ENCODE assay signal across 18 cellular contexts in the genomic region with DNA sequence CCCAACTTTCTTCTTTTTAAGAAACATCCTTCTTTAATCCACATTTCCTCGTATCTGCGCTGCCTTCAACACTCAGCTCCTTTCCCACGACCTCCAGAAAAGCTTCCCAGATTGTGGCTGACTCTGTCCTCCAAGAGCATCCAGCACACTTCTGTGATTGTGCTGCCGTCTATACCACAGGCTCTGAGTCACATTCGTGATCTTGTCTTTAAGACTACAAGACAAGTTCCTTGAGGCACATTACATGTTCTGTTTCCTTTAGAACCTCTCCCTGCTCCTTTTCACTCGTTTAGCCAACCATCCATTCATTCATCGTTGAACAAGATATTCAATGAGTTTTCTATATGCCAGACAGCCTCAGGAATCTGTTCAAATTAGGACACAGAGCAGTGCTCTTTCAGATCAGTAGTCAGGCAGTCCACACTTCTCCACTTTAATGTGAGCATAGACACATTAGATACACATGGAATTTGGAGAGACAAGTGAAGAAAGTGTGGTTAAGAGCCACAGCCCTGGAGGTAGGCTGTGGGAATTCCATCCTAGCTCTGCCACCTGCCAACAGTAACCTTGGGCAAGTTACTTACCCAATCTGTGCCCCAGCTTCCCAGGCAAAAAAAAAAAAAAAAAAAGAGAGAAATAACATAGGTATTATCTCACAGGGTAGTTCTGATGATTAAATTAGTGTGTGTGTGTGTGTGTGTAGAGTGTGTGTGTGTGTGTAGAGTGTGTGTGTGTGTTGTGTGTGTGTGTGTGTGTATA. TPM values are rescaled to one million over a fixed set of nuclear protein-coding genes. Genes with fewer than 3 reads are reported as not detected.
A peak's percentile ranks its signal among the peaks of the same experiment; 100 is the strongest.
DNase-seq lines count a peak whose midpoint lies in the region; ATAC-seq and TF ChIP-seq lines count a peak whose summit lies in the region.
"Had no signal": no experiment of that assay in that cellular context is flagged by ENCODE, and none has a peak within 500 bp of the region (broad histone marks: within the 10 kb centered on the region; RNA-seq: fewer than 3 reads in every experiment).

No MANE protein-coding gene starts in this region.

- intact Hi-C loops in activated CD8-positive, alpha-beta T cell treated with anti-CD3 and anti-CD28 coated beads for 36 hours (cut with micrococcal nuclease) = no loop called here

- no peaks in the 10 kb centered on the region for H3K9me3 ChIP-seq in GM23248 (ENCODE audit: low read depth)
- H3K9me3 ChIP-seq: heart right ventricle, thyroid gland had no signal

- no peaks in the 10 kb centered on the region for H3K9me2 ChIP-seq in GM23248 (ENCODE audit: insufficient read depth)

- H3K9ac ChIP-seq in GM23248 = no peak overlapping the region

- H3K4me2 ChIP-seq in GM23248 (ENCODE audit: unreplicated experiment) = no peak overlapping the region

- no peak overlapping the region for H2AFZ ChIP-seq in GM23248

- in situ Hi-C loops in GM23248 (cut with MboI) = no loop called here

- no peaks in the 10 kb centered on the region for H4K20me1 ChIP-seq in GM23248 (ENCODE audit: insufficient read depth)

- POLR2A ChIA-PET in activated CD8-positive, alpha-beta T cell treated with anti-CD3 and anti-CD28 coated beads for 36 hours (lab: Charles Lee) = interaction anchor here (1.5 kb wide), 1 partner anchor 18 kb away, joined by 6 read pairs; no protein-coding TSS in a partner anchor

- H3K4me1 Mint-ChIP-seq in activated CD8-positive, alpha-beta T cell treated with anti-CD3 and anti-CD28 coated beads for 36 hours (ENCODE audit: low read depth) = peaks cover 35% of the 10 kb centered on the region

- H3F3A ChIP-seq in GM23248 (ENCODE audit: insufficient read depth) = no peaks in the 10 kb centered on the region

- H3K27ac Mint-ChIP-seq in activated CD8-positive, alpha-beta T cell treated with anti-CD3 and anti-CD28 coated beads for 36 hours = peak overlapping the region; percentile 88
- H3K27ac Mint-ChIP-seq: B cell had no signal

- H3K27ac ChIP-seq in GM23248 (no peak overlapping the region), foreskin keratinocyte (no peak overlapping the region)
- H3K27ac ChIP-seq: cardiac muscle cell, heart right ventricle, thyroid gland had no signal

- H3K4me3 Mint-ChIP-seq in activated CD8-positive, alpha-beta T cell treated with anti-CD3 and anti-CD28 coated beads for 36 hours = no peak overlapping the region
- H3K4me3 Mint-ChIP-seq: B cell, natural killer cell had no signal

- H3K36me3 Mint-ChIP-seq in activated CD8-positive, alpha-beta T cell treated with anti-CD3 and anti-CD28 coated beads for 36 hours (ENCODE audit: low read depth) = no peaks in the 10 kb centered on the region
- H3K36me3 Mint-ChIP-seq: natural killer cell had no signal

- no peaks in the 10 kb centered on the region for H3K36me3 ChIP-seq in GM23248 (ENCODE audit: low read depth)
- H3K36me3 ChIP-seq: cardiac muscle cell, heart right ventricle, thyroid gland had no signal

- WGBS in GM23248 (ENCODE audit: low coverage in 1 of 2, low lambda C conversion rate in 2 of 2, missing lambda C conversion rate in 2 of 2), 2 experiments = 59 to 69% methylated on average over 7 of the region's 7 CpGs

- peak; percentile 29 for DNase-seq in Daoy (ENCODE audit: low read depth)
- peak; percentile 24 for DNase-seq in GM23248
- DNase-seq in activated CD8-positive, alpha-beta T cell treated with anti-CD3 and anti-CD28 coated beads for 36 hours = no peak
- DNase-seq in foreskin keratinocyte = peak in 1 of 2 donors; percentile 48
- no peak for DNase-seq in mucosa of gallbladder (ENCODE audit: low spot score)
- DNase-seq: activated CD4-positive, alpha-beta T cell treated with anti-CD3 and anti-CD28 coated beads, Interleukin-2, amount 50 U/mL, for 48 hours; activated effector memory CD4-positive, alpha-beta T cell treated with anti-CD3 and anti-CD28 coated beads, Interleukin-2, amount 50 U/mL, for 16 hours; heart right ventricle; natural killer cell; NCI-H1092 treated with DMSO at 0.1 percent for 48 hours; NCI-H2107; PC-3; stimulated activated CD4-positive, alpha-beta T cell treated with anti-CD3 and anti-CD28 coated beads, Interleukin-4, amount 100 ng/mL, for 1 hour; thyroid gland had no signal

- peaks cover 7% of the 10 kb centered on the region; the same call in 1 of the 2 replicates for H3K4me1 ChIP-seq in GM23248 (ENCODE audit: insufficient read depth)
- H3K4me1 ChIP-seq in foreskin keratinocyte = peaks cover 8% of the 10 kb centered on the region
- H3K4me1 ChIP-seq: thyroid gland had no signal

- no peaks in the 10 kb centered on the region for H3K27me3 ChIP-seq in GM23248 (replicated peaks; ENCODE audit: insufficient read depth)
- peaks cover 13% of the 10 kb centered on the region for H3K27me3 ChIP-seq in foreskin keratinocyte
- H3K27me3 ChIP-seq: cardiac muscle cell, thyroid gland had no signal

- no peaks in the 10 kb centered on the region for H3K9me3 Mint-ChIP-seq in activated CD8-positive, alpha-beta T cell treated with anti-CD3 and anti-CD28 coated beads for 36 hours
- H3K9me3 Mint-ChIP-seq: natural killer cell had no signal

- no peaks in the 10 kb centered on the region for H3K27me3 Mint-ChIP-seq in activated CD8-positive, alpha-beta T cell treated with anti-CD3 and anti-CD28 coated beads for 36 hours

- CTCF ChIA-PET in activated CD8-positive, alpha-beta T cell treated with anti-CD3 and anti-CD28 coated beads for 36 hours (lab: Charles Lee) = interaction anchor here (0.6 to 6.8 kb wide), 20 partner anchors 9 to 175 kb away, joined by 3 to 95 read pairs (median 4); a partner anchor contains a TSS

- no peak for ATAC-seq in activated CD8-positive, alpha-beta T cell treated with anti-CD3 and anti-CD28 coated beads for 36 hours
- ATAC-seq in foreskin keratinocyte (peak; percentile 50), GM21786 (IDR thresholded peaks at IDR 0.05; ENCODE audit: unreplicated experiment) (no peak), GM19455 (IDR thresholded peaks at IDR 0.05; ENCODE audit: unreplicated experiment) (no peak)
- ATAC-seq: heart right ventricle, natural killer cell, PC-3 had no signal

- TF ChIP-seq CTCF in activated CD8-positive, alpha-beta T cell treated with anti-CD3 and anti-CD28 coated beads for 36 hours (IDR thresholded peaks at IDR 0.05) = no peak
- TF ChIP-seq CTCF in foreskin keratinocyte (conservative IDR thresholded peaks at IDR 0.05) = no peak

- no peaks in the 10 kb centered on the region for H3K79me2 ChIP-seq in GM23248 (ENCODE audit: insufficient read depth)

- no peak overlapping the region for H3K4me3 ChIP-seq in GM23248
- H3K4me3 ChIP-seq: cardiac muscle cell, heart right ventricle, thyroid gland had no signal

RNA-seq across cellular contexts. Expression of a gene that starts 18.9 kb away (rescaled TPM):
- 1.3 and 1.6 TPM in 2 replicates for total RNA-seq in Daoy (2014; rRNA removed; shearing (Covaris generic))
- 0.76 and 1.1 TPM in 2 replicates for total RNA-seq in GM23248 (2014; rRNA removed; shearing (Covaris generic))
- polyA plus RNA-seq in GM23248 (2016; fragmentation: Nextera tagmentation; extraction: Ambion mirVana) = 1.5 and 1.8 TPM in 2 replicates
- total RNA-seq in activated CD8-positive, alpha-beta T cell treated with anti-CD3 and anti-CD28 coated beads for 36 hours = 10 to 100 TPM; 12.6 to 14.9 TPM
- total RNA-seq in foreskin keratinocyte = 2.8 and 3.4 TPM in 2 replicates
- polyA plus RNA-seq in foreskin keratinocyte = 2.0 and 2.6 TPM in 2 replicates
- 9.2 TPM for total RNA-seq in mucosa of gallbladder

Comparison
In these comparisons a context has a peak if more than half of its experiments do, and no peak if none do; other contexts are left out.
1. DNase-seq: peak in Daoy (single experiment) and GM23248 (single experiment); none in activated CD8-positive, alpha-beta T cell treated with anti-CD3 and anti-CD28 coated beads for 36 hours (single experiment) and mucosa of gallbladder (single experiment).